Comparison of ENCODE assay signal across 1 cellular context in the genomic region with DNA sequence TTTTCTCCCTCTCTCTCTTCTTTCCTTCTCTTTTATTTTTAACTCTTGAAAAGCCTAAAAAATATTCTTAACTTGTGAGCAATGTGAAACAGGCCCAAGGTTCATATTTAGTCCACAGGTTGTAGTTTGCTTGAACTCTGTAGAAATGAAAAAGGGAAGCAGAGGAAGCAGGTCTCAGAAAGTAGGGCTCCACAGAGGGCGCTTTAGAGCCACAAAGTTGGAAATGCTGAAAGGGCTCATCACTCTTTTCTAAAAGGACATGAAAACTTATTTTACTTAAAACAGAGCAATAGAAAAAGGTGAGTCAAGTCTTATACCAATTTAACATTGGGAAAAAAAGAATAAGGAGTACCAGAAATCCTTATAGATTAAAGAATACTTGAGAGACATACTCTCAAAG.
TF ChIP-seq lines count a peak whose summit lies in the region.

No MANE protein-coding gene starts in this region.

TF ChIP-seq in H1, 55 proteins besides CTCF, POLR2A, EP300 and RAD21 (continued from another document):
- TF ChIP-seq SP1 (IDR thresholded peaks at IDR 0.05; ENCODE audit: low read depth, low read length) (no peak), CREB1 (IDR thresholded peaks at IDR 0.05) (no peak), TAF7 (optimal IDR thresholded peaks at IDR 0.05; ENCODE audit: borderline replicate concordance, low read depth, low read length) (no peak), BRCA1 (IDR thresholded peaks at IDR 0.05; ENCODE audit: low read depth, low read length) (no peak)
